Comparison of ENCODE assay signal across 33 cellular contexts in genomic region chr9:82552784-82553183, GRCh38.
A peak's percentile ranks its signal among the peaks of the same experiment; 100 is the strongest.
DNase-seq lines count a peak whose midpoint lies in the region; ATAC-seq, FAIRE-seq and TF ChIP-seq lines count a peak whose summit lies in the region.
"Had no signal": no experiment of that assay in that cellular context is flagged by ENCODE, and none has a peak within 500 bp of the region (broad histone marks: within the 10 kb centered on the region; RNA-seq: fewer than 3 reads in every experiment).

No MANE protein-coding gene starts in this region.

- no peak for FAIRE-seq in pancreas (lab: Jason Lieb, UNC)
- FAIRE-seq: A204.1, D721Med had no signal

- H3K36me3 ChIP-seq in body of pancreas (replicated peaks in 1 of 2; ENCODE audit: insufficient read depth in 1 of 2, low read depth in 2 of 2) (no peaks in the 10 kb centered on the region), pancreas (no peaks in the 10 kb centered on the region)
- H3K36me3 ChIP-seq: BE2C; BLaER1; BLaER1 treated with 17β-estradiol and CSF1 and Interleukin-3, amounts not matched to agents 10 nM and 100 nM had no signal

- H3K4me3 ChIP-seq in body of pancreas (no peak overlapping the region), pancreas (no peak overlapping the region)
- H3K4me3 ChIP-seq: A549; BLaER1; BLaER1 treated with 17β-estradiol and CSF1 and Interleukin-3, amounts not matched to agents 10 nM and 100 nM had no signal

- ATAC-seq in body of pancreas (peak; percentile 63), pancreas (peak in 3 of 4 donors; percentile 49 to 53 (median 53)), GM19324 (IDR thresholded peaks at IDR 0.05; ENCODE audit: low FRiP score, unreplicated experiment) (no peak)
- ATAC-seq: A549; CD8-positive, alpha-beta T cell had no signal

- intact Hi-C loops in body of pancreas (cut with DNase I), result no loop called here
- intact Hi-C loops in pancreas (cut with DNase I), result no loop called here

- H3K27me3 ChIP-seq in body of pancreas (no peaks in the 10 kb centered on the region), pancreas (no peaks in the 10 kb centered on the region)
- H3K27me3 ChIP-seq: BE2C; BLaER1; BLaER1 treated with 17β-estradiol and CSF1 and Interleukin-3, amounts not matched to agents 10 nM and 100 nM had no signal

- no peaks in the 10 kb centered on the region for H3K9me3 ChIP-seq in body of pancreas
- no peaks in the 10 kb centered on the region for H3K9me3 ChIP-seq in pancreas
- H3K9me3 ChIP-seq: A549; BE2C; BLaER1; BLaER1 treated with 17β-estradiol and CSF1 and Interleukin-3, amounts not matched to agents 10 nM and 100 nM; Caco-2 had no signal

- H3K4me1 ChIP-seq in body of pancreas (peaks cover 43% of the 10 kb centered on the region), pancreas (peaks cover 0 to 38% (median 27%) of the 10 kb centered on the region in 3 donors)
- H3K4me1 ChIP-seq: A549; BLaER1; BLaER1 treated with 17β-estradiol and CSF1 and Interleukin-3, amounts not matched to agents 10 nM and 100 nM; Caco-2 had no signal

- TF ChIP-seq CTCF in VCaP (conservative IDR thresholded peaks at IDR 0.05), result no peak
- no peak for TF ChIP-seq CTCF in body of pancreas (IDR thresholded peaks at IDR 0.05)
- TF ChIP-seq CTCF in pancreas (IDR thresholded peaks at IDR 0.05), result no peak

- 29 to 36% methylated on average over 2 of the region's 2 CpGs for WGBS in body of pancreas, 2 donors
- 42 to 47% methylated on average over 2 of the region's 2 CpGs for WGBS in pancreas, 2 donors

- DNase-seq in body of pancreas (peak in 1 of 4 donors; percentile 16), pancreas (no peak), kidney glomerular epithelial cell (lab: John Stamatoyannopoulos, UW) (no peak), NCI-H1417 treated with DMSO at 0.1 percent for 48 hours (lab: John Stamatoyannopoulos, UW) (no peak)
- DNase-seq: 8988T; ACHN; AML-193; BE2C; C1 segment of cervical spinal cord; Caco-2; Calu3; CD4-positive, alpha-beta memory T cell; CD4-positive, alpha-beta T cell; CD4-positive, CD25-positive, alpha-beta regulatory T cell; CD8-positive, alpha-beta memory T cell; CD8-positive, alpha-beta T cell; COR-L47; DMS 273 treated with DMSO at 0.1 percent for 48 hours; DMS153; DMS53; DMS79; DMS79 treated with DMSO at 0.1 percent for 48 hours; DND-41; EL had no signal

- no peak for TF ChIP-seq POLR2A in body of pancreas (IDR thresholded peaks at IDR 0.05)

- H3K27ac ChIP-seq in VCaP (peak overlapping the region; percentile 20; the same call in 1 of the 2 replicates), body of pancreas (peak overlapping the region in 1 of 4 donors; percentile 47), pancreas (no peak overlapping the region)
- H3K27ac ChIP-seq: 22Rv1; A549; BLaER1; BLaER1 treated with 17β-estradiol and CSF1 and Interleukin-3, amounts not matched to agents 10 nM and 100 nM; C4-2B had no signal
